Comparison of ENCODE assay signal across 8 cellular contexts in genomic region chr20:3406481-3407425, GRCh38. TPM values are rescaled to one million over a fixed set of nuclear protein-coding genes. Genes with fewer than 3 reads are reported as not detected.
DNase-seq lines count a peak whose midpoint lies in the region; ATAC-seq, FAIRE-seq and TF ChIP-seq lines count a peak whose summit lies in the region.

No MANE protein-coding gene starts in this region.

- no peak for ATAC-seq in HG02759 (IDR thresholded peaks at IDR 0.05; ENCODE audit: unreplicated experiment)

- peak; percentile 18 for DNase-seq in BE2C
- DNase-seq in H54 (ENCODE audit: insufficient read length, low spot score), result peak; percentile 45
- peak; percentile 24 to 69 (median 69) for DNase-seq in Peyer's patch
- peak; percentile 30 to 56 for DNase-seq in breast epithelium (ENCODE audit: low spot score in 2 of 2)
- no peak for DNase-seq in retinal pigment epithelial cell (ENCODE audit: low read depth)
- DNase-seq in DMS114 treated with DMSO at 0.1 percent for 48 hours (lab: John Stamatoyannopoulos, UW; ENCODE audit: unreplicated experiment), result no peak

- no peaks in the 10 kb centered on the region; the same call in 1 of the 2 replicates for H3K36me3 ChIP-seq in BE2C
- no peaks in the 10 kb centered on the region for H3K36me3 ChIP-seq in Peyer's patch
- no peaks in the 10 kb centered on the region for H3K36me3 ChIP-seq in breast epithelium
- no peaks in the 10 kb centered on the region for H3K36me3 ChIP-seq in iPS-18a (ENCODE audit: control insufficient read depth, low read depth, low read length)

- FAIRE-seq in H54 (lab: Jason Lieb, UNC), result no peak

- H3K9me3 ChIP-seq in BE2C (no peaks in the 10 kb centered on the region), Peyer's patch (no peaks in the 10 kb centered on the region), breast epithelium (no peaks in the 10 kb centered on the region), iPS-18a (ENCODE audit: control insufficient read depth, low read depth, low read length) (no peaks in the 10 kb centered on the region)

- H3K27ac ChIP-seq in Peyer's patch, result peak overlapping the region; percentile 72 to 94 (median 86)
- peak overlapping the region; percentile 93 to 96 for H3K27ac ChIP-seq in breast epithelium
- H3K27ac ChIP-seq in iPS-18a (ENCODE audit: low read length), result no peak overlapping the region

- TF ChIP-seq POLR2A in H54 (IDR thresholded peaks at IDR 0.05; ENCODE audit: low read depth, low read length), result no peak
- no peak for TF ChIP-seq POLR2A in Peyer's patch (IDR thresholded peaks at IDR 0.05)
- TF ChIP-seq POLR2A in breast epithelium (IDR thresholded peaks at IDR 0.05), result no peak

- H3K4me1 ChIP-seq in BE2C (0 out of 2 replicates have a peak, but pooled peaks cover 4% of the 10 kb centered on the region), Peyer's patch (peaks cover 0 to 14% (median 2%) of the 10 kb centered on the region in 4 donors), breast epithelium (peaks cover 0 to 8% of the 10 kb centered on the region in 2 donors), iPS-18a (ENCODE audit: control insufficient read depth, low read depth, low read length) (peaks cover 7% of the 10 kb centered on the region)

- peak overlapping the region; percentile 47 for H3K9ac ChIP-seq in iPS-18a (ENCODE audit: low read length)

- H3K4me3 ChIP-seq in BE2C (ENCODE audit: low read depth, low read length) (peak overlapping the region; percentile 88), Peyer's patch (peak overlapping the region; percentile 69 to 87 (median 85)), breast epithelium (peak overlapping the region; percentile 79 to 95 (median 93)), iPS-18a (ENCODE audit: low read length) (peak overlapping the region; percentile 82), retinal pigment epithelial cell (ENCODE audit: low read length) (peak overlapping the region; percentile 84)

- intact Hi-C loops in breast epithelium (cut with DNase I; ENCODE audit: low total_unique reads), result no loop called here

- peaks cover 1% of the 10 kb centered on the region; the same call in 1 of the 2 replicates for H3K27me3 ChIP-seq in BE2C
- H3K27me3 ChIP-seq in Peyer's patch, result no peaks in the 10 kb centered on the region
- no peaks in the 10 kb centered on the region for H3K27me3 ChIP-seq in breast epithelium
- H3K27me3 ChIP-seq in iPS-18a (ENCODE audit: control insufficient read depth, insufficient read depth, low read length), result peaks cover 16% of the 10 kb centered on the region

- TF ChIP-seq CTCF in BE2C (IDR thresholded peaks at IDR 0.05; ENCODE audit: low read depth, low read length) (no peak), Peyer's patch (IDR thresholded peaks at IDR 0.05) (no peak), breast epithelium (IDR thresholded peaks at IDR 0.05) (no peak), retinal pigment epithelial cell (conservative IDR thresholded peaks at IDR 0.05; ENCODE audit: low read depth, low read length) (no peak)

RNA-seq across cellular contexts. Expression of gene DNAAF9, which starts 0.7 kb away (rescaled TPM):
- 3.0 TPM for polyA plus RNA-seq in BE2C (2012; ENCODE audit: insufficient read depth, insufficient read length, low read depth)
- total RNA-seq in Peyer's patch (10 to 100 TPM in 2 of 4 donors, 1 to 10 TPM in 2; 6.5 to 12.1 (median 9.1) TPM), breast epithelium (10 to 100 TPM; 15.7 to 35.8 (median 22.8) TPM)

Comparison
In these comparisons a context has a peak if more than half of its experiments do, and no peak if none do; other contexts are left out.
1. DNase-seq: peak in BE2C (single experiment), H54 (single experiment), Peyer's patch (3 of 3) and breast epithelium (2 of 2); none in retinal pigment epithelial cell (single experiment) and DMS114 treated with DMSO at 0.1 percent for 48 hours (single experiment).
2. Peak in every context shown above with its lines, with median percentiles within 50 percentile points of each other: H3K4me3 ChIP-seq.